Comparison of ENCODE assay signal across 8 cellular contexts in genomic region chr16:13904822-13905221, GRCh38. TPM values are rescaled to one million over a fixed set of nuclear protein-coding genes. Genes with fewer than 3 reads are reported as not detected.
DNase-seq lines count a peak whose midpoint lies in the region; ATAC-seq, FAIRE-seq and TF ChIP-seq lines count a peak whose summit lies in the region.
"Not testable (repeated sequence)": the region's sequence is repeated elsewhere in the genome, so short reads cannot be mapped to it uniquely, and the experiment has no call there.

No MANE protein-coding gene starts in this region.

- POLR2A ChIA-PET in activated CD8-positive, alpha-beta T cell treated with anti-CD3 and anti-CD28 coated beads, Interleukin-2, amount 10 ng/mL, durations not matched to agents 7 days and 5 days (lab: Charles Lee); H1 (lab: Charles Lee; ENCODE audit: partially characterized antibody): not testable (repeated sequence)

- H2BK5ac ChIP-seq in H1 (ENCODE audit: low read depth, low read length); trophoblast cell (ENCODE audit: low read depth, low read length, poor library complexity): not testable (repeated sequence)

- H3K14ac ChIP-seq in H1 (ENCODE audit: insufficient read length); trophoblast cell (ENCODE audit: low read length): not testable (repeated sequence)

- not testable (repeated sequence) for H3K27me3 Mint-ChIP-seq in activated CD8-positive, alpha-beta T cell treated with anti-CD3 and anti-CD28 coated beads, Interleukin-2, amount 10 ng/mL, durations not matched to agents 7 days and 5 days (ENCODE audit: low read depth)

- TF ChIP-seq CTCF in 22Rv1 (IDR thresholded peaks at IDR 0.05) = peak; percentile 20; the same call in 1 of the 2 replicates
- TF ChIP-seq CTCF in GM06990 (IDR thresholded peaks at IDR 0.05; ENCODE audit: insufficient read depth, low read length, poor library complexity, severe bottlenecking) = peak; percentile 50
- peak; percentile 37; the same call in 1 of the 2 replicates for TF ChIP-seq CTCF in LNCAP (IDR thresholded peaks at IDR 0.05)
- TF ChIP-seq CTCF in H1 (IDR thresholded peaks at IDR 0.05; ENCODE audit: control extremely low read depth in 1 of 3, insufficient read depth in 1 of 3, low read depth in 1 of 3, low read length in 3 of 3) = peak; percentile 57 to 69 (median 58)

- not testable (repeated sequence) for TF ChIP-seq EP300 in H1 (IDR thresholded peaks at IDR 0.05; ENCODE audit: borderline replicate concordance in 1 of 2, low read depth in 2 of 2, low read length in 2 of 2)

- H2AK5ac ChIP-seq in H1 (ENCODE audit: low read depth, low read length); trophoblast cell (ENCODE audit: low read length): not testable (repeated sequence)

- H3K23ac ChIP-seq in H1 (ENCODE audit: insufficient read length); trophoblast cell (ENCODE audit: low read length): not testable (repeated sequence)

- H2BK12ac ChIP-seq in H1 (ENCODE audit: low read depth, low read length); trophoblast cell (ENCODE audit: low read length): not testable (repeated sequence)

- H3K4me3 Mint-ChIP-seq in activated CD8-positive, alpha-beta T cell treated with anti-CD3 and anti-CD28 coated beads, Interleukin-2, amount 10 ng/mL, durations not matched to agents 7 days and 5 days = not testable (repeated sequence)

- H4K12ac ChIP-seq in trophoblast cell (ENCODE audit: low read depth, low read length) = not testable (repeated sequence)

- H3K4me1 ChIP-seq in H1 (replicated peaks in 1 of 4; ENCODE audit: control insufficient read depth in 3 of 4, insufficient read depth in 4 of 4, low read length in 3 of 4); iPS DF 6.9 (ENCODE audit: control insufficient read depth, insufficient read depth, low read length); trophoblast cell (ENCODE audit: control insufficient read depth in 1 of 2, insufficient read depth in 2 of 2, low read length in 2 of 2): not testable (repeated sequence)

- H3K36me3 Mint-ChIP-seq in activated CD8-positive, alpha-beta T cell treated with anti-CD3 and anti-CD28 coated beads, Interleukin-2, amount 10 ng/mL, durations not matched to agents 7 days and 5 days (ENCODE audit: low read depth) = not testable (repeated sequence)

- H3K4me2 ChIP-seq in H1 (ENCODE audit: insufficient read depth in 1 of 2, low read depth in 2 of 2, low read length in 2 of 2); trophoblast cell (ENCODE audit: low read length): not testable (repeated sequence)

- H3K79me2 ChIP-seq in H1 (ENCODE audit: control insufficient read depth in 1 of 2, insufficient read depth in 2 of 2, low read length in 2 of 2); trophoblast cell (ENCODE audit: control insufficient read depth, insufficient read depth, low read length, poor library complexity): not testable (repeated sequence)

- TF ChIP-seq RAD21 in H1 (IDR thresholded peaks at IDR 0.05 in 1 of 2, conservative IDR thresholded peaks at IDR 0.05 in 1 of 2; ENCODE audit: low read depth in 2 of 2, low read length in 2 of 2) = peak; percentile 50 to 60

- not testable (repeated sequence) for ATAC-seq in activated CD8-positive, alpha-beta T cell treated with anti-CD3 and anti-CD28 coated beads, Interleukin-2, amount 10 ng/mL, durations not matched to agents 7 days and 5 days

- H3K4me1 Mint-ChIP-seq in activated CD8-positive, alpha-beta T cell treated with anti-CD3 and anti-CD28 coated beads, Interleukin-2, amount 10 ng/mL, durations not matched to agents 7 days and 5 days (ENCODE audit: low read depth) = not testable (repeated sequence)

- FAIRE-seq in H1 (lab: Jason Lieb, UNC) = not testable (repeated sequence)

- CTCF ChIA-PET in activated CD8-positive, alpha-beta T cell treated with anti-CD3 and anti-CD28 coated beads, Interleukin-2, amount 10 ng/mL, durations not matched to agents 7 days and 5 days (lab: Charles Lee) = interaction anchor here (1.0 to 4.0 kb wide), 3 partner anchors 11 to 19 kb away, joined by 3 to 33 read pairs (median 3); partner anchors contain the start of gene ERCC4
- CTCF ChIA-PET in H1 (lab: Charles Lee; ENCODE audit: partially characterized antibody) = interaction anchor here (0.8 to 1.7 kb wide), 7 partner anchors 9 to 431 kb away, joined by 3 to 6 read pairs (median 3); no protein-coding TSS in a partner anchor

- H3K27me3 ChIP-seq in GM06990 (replicated peaks; ENCODE audit: control insufficient read depth, insufficient read depth, low read length); H1 (replicated peaks in 1 of 4; ENCODE audit: control insufficient read depth in 3 of 4, extremely low read depth in 1 of 4, insufficient read depth in 3 of 4, low read length in 3 of 4); iPS DF 6.9 (ENCODE audit: control insufficient read depth, insufficient read depth, low read length); trophoblast cell (ENCODE audit: insufficient read depth, low read length): not testable (repeated sequence)

- H4K91ac ChIP-seq in H1 (replicated peaks; ENCODE audit: insufficient read length, low read length); trophoblast cell (ENCODE audit: low read depth, low read length): not testable (repeated sequence)

- 73% methylated on average over 9 of the region's 9 CpGs; no CpG with 5 or more reads in 1 of the 2 experiments for WGBS in H1 (ENCODE audit: extremely low coverage in 1 of 2, insufficient coverage in 1 of 2, insufficient read length in 1 of 2, insufficient replicate concordance in 2 of 2, low coverage in 1 of 2, low lambda C conversion rate in 2 of 2, missing lambda C conversion rate in 1 of 2), 2 experiments
- no CpG with 5 or more reads among the region's 9 CpGs for WGBS in iPS DF 6.9 (ENCODE audit: insufficient coverage, insufficient read length)
- WGBS in trophoblast cell (ENCODE audit: extremely low coverage, insufficient coverage, insufficient read length) = no CpG with 5 or more reads among the region's 9 CpGs

- not testable (repeated sequence) for H2BK120ac ChIP-seq in H1 (replicated peaks; ENCODE audit: low read depth, low read length); trophoblast cell (ENCODE audit: insufficient read depth, low read length, poor library complexity)

- not testable (repeated sequence) for H3K27ac ChIP-seq in 22Rv1; H1 (ENCODE audit: low read depth, low read length); iPS DF 6.9 (ENCODE audit: low read length); trophoblast cell (ENCODE audit: low read depth, low read length)

- H3K9ac ChIP-seq in H1 (replicated peaks in 1 of 4; ENCODE audit: extremely low read depth in 1 of 4, low read depth in 3 of 4, low read length in 3 of 4); trophoblast cell (ENCODE audit: low read length): not testable (repeated sequence)

- not testable (repeated sequence) for H3K9me3 ChIP-seq in H1 (ENCODE audit: insufficient read depth in 2 of 2, low read depth in 1 of 2, low read length in 1 of 2); iPS DF 6.9 (ENCODE audit: control insufficient read depth, insufficient read depth, low read length); trophoblast cell (ENCODE audit: insufficient read depth, low read depth, low read length)

- TF ChIP-seq POLR2A in H1 (IDR thresholded peaks at IDR 0.05; ENCODE audit: control extremely low read depth in 1 of 2, low read depth in 2 of 2, low read length in 2 of 2) = not testable (repeated sequence)

- H2AFZ ChIP-seq in H1 (ENCODE audit: low read length); trophoblast cell (ENCODE audit: insufficient read depth, low read length, poor library complexity): not testable (repeated sequence)

- H3K18ac ChIP-seq in H1 (ENCODE audit: extremely low read depth, low read length); trophoblast cell (ENCODE audit: low read length): not testable (repeated sequence)

- H3K4ac ChIP-seq in H1 (replicated peaks; ENCODE audit: insufficient read length, low read depth, low read length); trophoblast cell (ENCODE audit: low read depth, low read length): not testable (repeated sequence)

- not testable (repeated sequence) for H4K8ac ChIP-seq in H1 (ENCODE audit: extremely low read depth, insufficient read depth, low read length); trophoblast cell (ENCODE audit: low read depth, low read length)

- H4K5ac ChIP-seq in H1 (ENCODE audit: insufficient read length, low read depth, low read length) = not testable (repeated sequence)

- H3K4me3 ChIP-seq in GM06990 (replicated peaks; ENCODE audit: low read depth, low read length); H1 (ENCODE audit: extremely low read depth in 1 of 4, insufficient read depth in 2 of 4, low read depth in 3 of 4, low read length in 4 of 4); iPS DF 6.9 (ENCODE audit: low read length); trophoblast cell (ENCODE audit: low read depth, low read length): not testable (repeated sequence)

- H4K20me1 ChIP-seq in H1 (replicated peaks in 1 of 2; ENCODE audit: control insufficient read depth in 1 of 2, insufficient read depth in 2 of 2, low read length in 2 of 2) = not testable (repeated sequence)

- not testable (repeated sequence) for H3K36me3 ChIP-seq in GM06990 (ENCODE audit: control insufficient read depth, insufficient read depth, low read length); H1 (ENCODE audit: control insufficient read depth in 2 of 4, insufficient read depth in 4 of 4, low read length in 3 of 4); iPS DF 6.9 (ENCODE audit: control insufficient read depth, insufficient read depth, low read length); trophoblast cell (ENCODE audit: control insufficient read depth in 1 of 2, insufficient read depth in 2 of 2, low read length in 2 of 2)

- H2BK15ac ChIP-seq in H1 (ENCODE audit: low read length) = not testable (repeated sequence)

- H3K79me1 ChIP-seq in H1 (ENCODE audit: low read depth, low read length); trophoblast cell (ENCODE audit: low read length): not testable (repeated sequence)

- H3K56ac ChIP-seq in H1 (replicated peaks; ENCODE audit: insufficient read length, low read depth, low read length) = not testable (repeated sequence)

- not testable (repeated sequence) for DNase-seq in GM06990 (ENCODE audit: extremely low read depth, insufficient read length)
- peak; percentile 47 for DNase-seq in RKO (ENCODE audit: low spot score)
- peak; percentile 41 for DNase-seq in activated CD8-positive, alpha-beta T cell treated with anti-CD3 and anti-CD28 coated beads, Interleukin-2, amount 10 ng/mL, durations not matched to agents 7 days and 5 days
- DNase-seq in H1 (ENCODE audit: low read depth in 1 of 2, low spot score in 2 of 2) = peak; percentile 19 to 84
- peak; percentile 37 for DNase-seq in iPS DF 6.9 (ENCODE audit: low read depth, low spot score)
- DNase-seq in trophoblast cell = peak; percentile 15 to 54

- not testable (repeated sequence) for H3K27ac Mint-ChIP-seq in activated CD8-positive, alpha-beta T cell treated with anti-CD3 and anti-CD28 coated beads, Interleukin-2, amount 10 ng/mL, durations not matched to agents 7 days and 5 days

- H2BK20ac ChIP-seq in H1 (ENCODE audit: low read length) = not testable (repeated sequence)

- not testable (repeated sequence) for H3K23me2 ChIP-seq in H1 (ENCODE audit: low read depth, low read length)

- not testable (repeated sequence) for H3K9me3 Mint-ChIP-seq in activated CD8-positive, alpha-beta T cell treated with anti-CD3 and anti-CD28 coated beads, Interleukin-2, amount 10 ng/mL, durations not matched to agents 7 days and 5 days (ENCODE audit: insufficient read depth)

RNA-seq across cellular contexts. Expression of gene ERCC4, which starts 15.1 kb away (rescaled TPM):
- total RNA-seq in activated CD8-positive, alpha-beta T cell treated with anti-CD3 and anti-CD28 coated beads, Interleukin-2, amount 10 ng/mL, durations not matched to agents 7 days and 5 days = 10 to 100 TPM in 1 of 2 experiments, 1 to 10 TPM in 1; 8.9 to 12.8 TPM
- 13.0 and 13.2 TPM in 2 replicates for total RNA-seq in H1 (2021; fragmentation: NEBNext Ultra II Directional; extraction: Animal tissue kit (Norgen Biotek cat#: 25700))
- 1.5 and 1.6 TPM in 2 replicates for polyA plus RNA-seq in H1 (2011; rRNA removed)
- 2.5 TPM for polyA plus RNA-seq in H1 (2011; cell fraction: cytosol; rRNA removed)
- polyA plus RNA-seq in H1 (2011; cell fraction: nucleus; rRNA removed) = 2.5 TPM
- polyA plus RNA-seq in H1 (2012, experiment 1 of 2) = 3.9 to 9.9 TPM (median 5.4 TPM) in 4 replicates
- 1.2 TPM for polyA plus RNA-seq in H1 (2012, experiment 2 of 2)
- 3.6 TPM for polyA plus RNA-seq in H1 (2013, experiment 1 of 2)
- 4.0 TPM for polyA plus RNA-seq in H1 (2013, experiment 2 of 2)
- 11.1 and 22.7 TPM in 2 replicates for polyA minus RNA-seq in H1 (2011; rRNA and poly(A)+ RNA removed)
- polyA minus RNA-seq in H1 (2011; cell fraction: cytosol; rRNA and poly(A)+ RNA removed) = 15.8 TPM
- 10.7 TPM for polyA minus RNA-seq in H1 (2011; cell fraction: nucleus; rRNA and poly(A)+ RNA removed)
- 3.7 and 3.8 TPM in 2 replicates for polyA plus RNA-seq in trophoblast cell (2013)
